1 cellular context compared by ENCODE assay signal in the genomic region with DNA sequence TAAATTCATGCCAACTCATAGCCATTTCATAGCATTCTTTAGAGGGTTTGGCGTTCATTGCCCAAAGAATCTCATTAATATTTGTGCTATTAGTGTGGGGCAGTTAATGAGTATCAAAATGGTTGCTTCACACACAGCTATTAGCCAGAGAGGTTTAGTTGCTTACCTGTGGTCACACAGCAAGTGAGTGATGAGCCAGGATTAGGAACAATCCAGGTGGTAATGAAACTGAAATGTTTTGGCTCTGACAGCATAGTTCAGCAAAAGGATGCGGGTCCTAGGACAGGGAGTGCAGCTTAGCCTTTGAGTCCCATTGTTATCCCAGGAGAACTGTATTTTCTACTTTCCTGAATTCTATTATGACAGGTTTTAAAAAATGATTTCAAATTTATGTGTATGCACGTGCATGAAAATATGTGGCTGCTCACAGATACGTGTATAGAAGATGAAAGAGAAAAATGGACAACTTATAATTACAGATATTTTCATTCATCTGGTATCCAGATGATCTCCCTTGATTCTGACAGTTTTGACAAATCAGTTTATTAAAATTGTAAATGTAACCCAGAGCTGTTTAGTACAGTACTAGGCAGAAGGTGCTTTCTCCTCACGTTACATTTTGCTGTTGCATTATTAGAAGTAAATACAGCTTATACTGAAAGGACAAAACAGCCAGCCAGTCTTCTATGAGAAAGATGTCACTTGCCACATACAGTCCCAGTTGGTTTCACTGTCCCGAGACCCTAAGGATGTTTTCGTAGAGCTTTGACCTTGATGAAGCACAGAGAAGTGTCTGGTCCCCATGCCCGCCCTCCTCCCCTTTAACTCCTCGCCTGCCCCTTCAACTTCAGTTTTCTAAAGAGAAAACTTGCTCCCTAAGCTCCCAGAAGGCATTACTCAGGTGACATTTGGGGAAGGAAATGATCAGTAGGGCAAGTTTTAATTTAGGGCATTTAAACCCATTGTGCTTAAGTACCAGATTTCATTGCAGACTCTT.
TF ChIP-seq lines count a peak whose summit lies in the region.

No MANE protein-coding gene starts in this region.

TF ChIP-seq in SK-N-SH treated with all-trans-retinoic acid at 6 μM for 48 hours, 23 proteins besides CTCF, POLR2A, EP300 and RAD21 (continued from another document):
- TF ChIP-seq, protein P1, sequence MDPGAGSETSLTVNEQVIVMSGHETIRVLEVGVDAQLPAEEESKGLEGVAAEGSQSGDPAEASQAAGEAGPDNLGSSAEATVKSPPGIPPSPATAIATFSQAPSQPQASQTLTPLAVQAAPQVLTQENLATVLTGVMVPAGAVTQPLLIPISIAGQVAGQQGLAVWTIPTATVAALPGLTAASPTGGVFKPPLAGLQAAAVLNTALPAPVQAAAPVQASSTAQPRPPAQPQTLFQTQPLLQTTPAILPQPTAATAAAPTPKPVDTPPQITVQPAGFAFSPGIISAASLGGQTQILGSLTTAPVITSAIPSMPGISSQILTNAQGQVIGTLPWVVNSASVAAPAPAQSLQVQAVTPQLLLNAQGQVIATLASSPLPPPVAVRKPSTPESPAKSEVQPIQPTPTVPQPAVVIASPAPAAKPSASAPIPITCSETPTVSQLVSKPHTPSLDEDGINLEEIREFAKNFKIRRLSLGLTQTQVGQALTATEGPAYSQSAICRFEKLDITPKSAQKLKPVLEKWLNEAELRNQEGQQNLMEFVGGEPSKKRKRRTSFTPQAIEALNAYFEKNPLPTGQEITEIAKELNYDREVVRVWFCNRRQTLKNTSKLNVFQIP (CRISPR knock-in tag; IDR thresholded peaks at IDR 0.05; ENCODE audit: borderline replicate concordance, low read depth) = peak; percentile 49; the same call in 1 of the 2 replicates
- no peak for TF ChIP-seq ZFP3 (CRISPR knock-in tag; IDR thresholded peaks at IDR 0.05)
- TF ChIP-seq, protein P2, sequence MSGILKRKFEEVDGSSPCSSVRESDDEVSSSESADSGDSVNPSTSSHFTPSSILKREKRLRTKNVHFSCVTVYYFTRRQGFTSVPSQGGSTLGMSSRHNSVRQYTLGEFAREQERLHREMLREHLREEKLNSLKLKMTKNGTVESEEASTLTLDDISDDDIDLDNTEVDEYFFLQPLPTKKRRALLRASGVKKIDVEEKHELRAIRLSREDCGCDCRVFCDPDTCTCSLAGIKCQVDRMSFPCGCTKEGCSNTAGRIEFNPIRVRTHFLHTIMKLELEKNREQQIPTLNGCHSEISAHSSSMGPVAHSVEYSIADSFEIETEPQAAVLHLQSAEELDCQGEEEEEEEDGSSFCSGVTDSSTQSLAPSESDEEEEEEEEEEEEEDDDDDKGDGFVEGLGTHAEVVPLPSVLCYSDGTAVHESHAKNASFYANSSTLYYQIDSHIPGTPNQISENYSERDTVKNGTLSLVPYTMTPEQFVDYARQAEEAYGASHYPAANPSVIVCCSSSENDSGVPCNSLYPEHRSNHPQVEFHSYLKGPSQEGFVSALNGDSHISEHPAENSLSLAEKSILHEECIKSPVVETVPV (CRISPR knock-in tag; IDR thresholded peaks at IDR 0.05) = no peak
- TF ChIP-seq ZNF565 (CRISPR knock-in tag; conservative IDR thresholded peaks at IDR 0.05; ENCODE audit: low read depth) = no peak
- peak; percentile 61; the same call in 1 of the 2 replicates for TF ChIP-seq TCF4 (CRISPR knock-in tag; IDR thresholded peaks at IDR 0.05; ENCODE audit: borderline replicate concordance)
- no peak for TF ChIP-seq ZFP30 (CRISPR knock-in tag; IDR thresholded peaks at IDR 0.05)
- TF ChIP-seq ESRRG (CRISPR knock-in tag; IDR thresholded peaks at IDR 0.05) = 0 out of 2 replicates have a peak, but pooled peaks have one; percentile 37
- no peak for TF ChIP-seq OSR1 (CRISPR knock-in tag; IDR thresholded peaks at IDR 0.05)
- no peak for TF ChIP-seq ARNTL (CRISPR knock-in tag; IDR thresholded peaks at IDR 0.05; ENCODE audit: borderline replicate concordance, low read depth)
- TF ChIP-seq, protein P3, sequence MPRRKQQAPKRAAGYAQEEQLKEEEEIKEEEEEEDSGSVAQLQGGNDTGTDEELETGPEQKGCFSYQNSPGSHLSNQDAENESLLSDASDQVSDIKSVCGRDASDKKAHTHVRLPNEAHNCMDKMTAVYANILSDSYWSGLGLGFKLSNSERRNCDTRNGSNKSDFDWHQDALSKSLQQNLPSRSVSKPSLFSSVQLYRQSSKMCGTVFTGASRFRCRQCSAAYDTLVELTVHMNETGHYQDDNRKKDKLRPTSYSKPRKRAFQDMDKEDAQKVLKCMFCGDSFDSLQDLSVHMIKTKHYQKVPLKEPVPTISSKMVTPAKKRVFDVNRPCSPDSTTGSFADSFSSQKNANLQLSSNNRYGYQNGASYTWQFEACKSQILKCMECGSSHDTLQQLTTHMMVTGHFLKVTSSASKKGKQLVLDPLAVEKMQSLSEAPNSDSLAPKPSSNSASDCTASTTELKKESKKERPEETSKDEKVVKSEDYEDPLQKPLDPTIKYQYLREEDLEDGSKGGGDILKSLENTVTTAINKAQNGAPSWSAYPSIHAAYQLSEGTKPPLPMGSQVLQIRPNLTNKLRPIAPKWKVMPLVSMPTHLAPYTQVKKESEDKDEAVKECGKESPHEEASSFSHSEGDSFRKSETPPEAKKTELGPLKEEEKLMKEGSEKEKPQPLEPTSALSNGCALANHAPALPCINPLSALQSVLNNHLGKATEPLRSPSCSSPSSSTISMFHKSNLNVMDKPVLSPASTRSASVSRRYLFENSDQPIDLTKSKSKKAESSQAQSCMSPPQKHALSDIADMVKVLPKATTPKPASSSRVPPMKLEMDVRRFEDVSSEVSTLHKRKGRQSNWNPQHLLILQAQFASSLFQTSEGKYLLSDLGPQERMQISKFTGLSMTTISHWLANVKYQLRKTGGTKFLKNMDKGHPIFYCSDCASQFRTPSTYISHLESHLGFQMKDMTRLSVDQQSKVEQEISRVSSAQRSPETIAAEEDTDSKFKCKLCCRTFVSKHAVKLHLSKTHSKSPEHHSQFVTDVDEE (CRISPR knock-in tag; IDR thresholded peaks at IDR 0.05) = no peak
- TF ChIP-seq BACH2 (CRISPR knock-in tag; IDR thresholded peaks at IDR 0.05; ENCODE audit: borderline replicate concordance) = no peak
- no peak for TF ChIP-seq ZNF70 (CRISPR knock-in tag; IDR thresholded peaks at IDR 0.05)
- TF ChIP-seq, protein P4, sequence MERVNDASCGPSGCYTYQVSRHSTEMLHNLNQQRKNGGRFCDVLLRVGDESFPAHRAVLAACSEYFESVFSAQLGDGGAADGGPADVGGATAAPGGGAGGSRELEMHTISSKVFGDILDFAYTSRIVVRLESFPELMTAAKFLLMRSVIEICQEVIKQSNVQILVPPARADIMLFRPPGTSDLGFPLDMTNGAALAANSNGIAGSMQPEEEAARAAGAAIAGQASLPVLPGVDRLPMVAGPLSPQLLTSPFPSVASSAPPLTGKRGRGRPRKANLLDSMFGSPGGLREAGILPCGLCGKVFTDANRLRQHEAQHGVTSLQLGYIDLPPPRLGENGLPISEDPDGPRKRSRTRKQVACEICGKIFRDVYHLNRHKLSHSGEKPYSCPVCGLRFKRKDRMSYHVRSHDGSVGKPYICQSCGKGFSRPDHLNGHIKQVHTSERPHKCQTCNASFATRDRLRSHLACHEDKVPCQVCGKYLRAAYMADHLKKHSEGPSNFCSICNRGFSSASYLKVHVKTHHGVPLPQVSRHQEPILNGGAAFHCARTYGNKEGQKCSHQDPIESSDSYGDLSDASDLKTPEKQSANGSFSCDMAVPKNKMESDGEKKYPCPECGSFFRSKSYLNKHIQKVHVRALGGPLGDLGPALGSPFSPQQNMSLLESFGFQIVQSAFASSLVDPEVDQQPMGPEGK (CRISPR knock-in tag; IDR thresholded peaks at IDR 0.05; ENCODE audit: borderline replicate concordance) = no peak
- no peak for TF ChIP-seq ZNF8 (CRISPR knock-in tag; IDR thresholded peaks at IDR 0.05)
- TF ChIP-seq, protein P5, sequence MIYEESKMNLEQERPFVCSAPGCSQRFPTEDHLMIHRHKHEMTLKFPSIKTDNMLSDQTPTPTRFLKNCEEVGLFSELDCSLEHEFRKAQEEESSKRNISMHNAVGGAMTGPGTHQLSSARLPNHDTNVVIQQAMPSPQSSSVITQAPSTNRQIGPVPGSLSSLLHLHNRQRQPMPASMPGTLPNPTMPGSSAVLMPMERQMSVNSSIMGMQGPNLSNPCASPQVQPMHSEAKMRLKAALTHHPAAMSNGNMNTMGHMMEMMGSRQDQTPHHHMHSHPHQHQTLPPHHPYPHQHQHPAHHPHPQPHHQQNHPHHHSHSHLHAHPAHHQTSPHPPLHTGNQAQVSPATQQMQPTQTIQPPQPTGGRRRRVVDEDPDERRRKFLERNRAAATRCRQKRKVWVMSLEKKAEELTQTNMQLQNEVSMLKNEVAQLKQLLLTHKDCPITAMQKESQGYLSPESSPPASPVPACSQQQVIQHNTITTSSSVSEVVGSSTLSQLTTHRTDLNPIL (CRISPR knock-in tag; IDR thresholded peaks at IDR 0.05; ENCODE audit: low read depth) = no peak
- no peak for TF ChIP-seq RARB (CRISPR knock-in tag; IDR thresholded peaks at IDR 0.05)
- TF ChIP-seq SNAI2 (CRISPR knock-in tag; IDR thresholded peaks at IDR 0.05) = 0 out of 2 replicates have a peak, but pooled peaks have one; percentile 7
- peak; percentile 30; the same call in 1 of the 2 replicates for TF ChIP-seq ISL1 (CRISPR knock-in tag; IDR thresholded peaks at IDR 0.05)
- no peak for TF ChIP-seq TOX (CRISPR knock-in tag; IDR thresholded peaks at IDR 0.05; ENCODE audit: borderline replicate concordance)
- 0 out of 2 replicates have a peak, but pooled peaks have one; percentile 56 for TF ChIP-seq CSDC2 (CRISPR knock-in tag; IDR thresholded peaks at IDR 0.05)
- TF ChIP-seq GLIS3 (CRISPR knock-in tag; IDR thresholded peaks at IDR 0.05) = no peak
TF ChIP-seq in SK-N-SH treated with all-trans-retinoic acid at 6 μM for 48 hours: peak in this region for 6.
